1 cellular context compared by ENCODE assay signal in the genomic region with DNA sequence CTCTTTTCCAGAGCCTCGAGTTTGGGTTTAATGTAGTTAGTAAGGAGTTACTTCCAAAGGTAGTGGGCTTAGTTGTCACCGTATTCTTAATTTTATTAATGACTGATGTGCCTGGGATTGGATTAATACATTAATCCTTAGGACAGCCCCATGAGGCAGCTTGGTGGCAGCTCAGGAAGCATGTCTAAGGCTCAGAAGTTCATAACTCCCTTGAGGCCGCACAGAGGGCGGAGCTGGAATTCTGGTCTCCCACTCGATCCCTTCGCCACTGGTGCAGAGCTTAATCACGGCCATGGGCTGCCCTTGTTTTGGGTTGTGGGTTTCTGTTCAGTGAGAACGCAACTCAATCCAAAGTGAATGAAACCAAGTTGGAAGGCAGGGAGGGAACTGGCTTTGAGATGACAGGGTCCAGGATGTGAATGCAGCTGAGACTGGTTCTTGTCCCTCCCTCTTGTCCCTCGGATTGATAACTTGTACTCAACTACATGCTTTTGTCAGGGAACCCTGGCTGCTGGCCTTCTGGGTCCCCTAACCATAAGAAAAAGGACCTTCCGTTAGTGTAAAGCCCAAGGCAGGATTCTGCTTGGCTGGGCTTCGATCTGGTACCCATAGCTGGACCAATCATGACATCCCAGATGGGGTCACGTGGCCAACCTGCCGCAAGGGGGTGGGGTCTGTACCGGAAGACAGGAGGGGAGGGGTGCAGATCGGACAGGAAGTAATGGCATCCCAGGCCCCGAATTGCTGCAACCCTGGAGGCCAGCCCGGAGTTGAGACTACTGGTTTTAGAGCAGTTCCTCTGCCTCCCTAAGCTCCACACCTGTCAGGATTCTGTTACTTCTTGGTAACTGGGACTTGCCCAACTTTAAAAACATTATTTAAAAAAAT.
TF ChIP-seq lines count a peak whose summit lies in the region.

No MANE protein-coding gene starts in this region.

TF ChIP-seq in H1, 55 proteins besides CTCF, POLR2A, EP300 and RAD21:
- no peak for TF ChIP-seq SP1 (IDR thresholded peaks at IDR 0.05; ENCODE audit: low read depth, low read length)
- TF ChIP-seq, protein P1, sequence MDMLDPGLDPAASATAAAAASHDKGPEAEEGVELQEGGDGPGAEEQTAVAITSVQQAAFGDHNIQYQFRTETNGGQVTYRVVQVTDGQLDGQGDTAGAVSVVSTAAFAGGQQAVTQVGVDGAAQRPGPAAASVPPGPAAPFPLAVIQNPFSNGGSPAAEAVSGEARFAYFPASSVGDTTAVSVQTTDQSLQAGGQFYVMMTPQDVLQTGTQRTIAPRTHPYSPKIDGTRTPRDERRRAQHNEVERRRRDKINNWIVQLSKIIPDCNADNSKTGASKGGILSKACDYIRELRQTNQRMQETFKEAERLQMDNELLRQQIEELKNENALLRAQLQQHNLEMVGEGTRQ (IDR thresholded peaks at IDR 0.05; ENCODE audit: low read length): peak; percentile 62
TF ChIP-seq in H1: peak in this region for 1.
